Comparison of ENCODE assay signal across 8 cellular contexts in the genomic region with DNA sequence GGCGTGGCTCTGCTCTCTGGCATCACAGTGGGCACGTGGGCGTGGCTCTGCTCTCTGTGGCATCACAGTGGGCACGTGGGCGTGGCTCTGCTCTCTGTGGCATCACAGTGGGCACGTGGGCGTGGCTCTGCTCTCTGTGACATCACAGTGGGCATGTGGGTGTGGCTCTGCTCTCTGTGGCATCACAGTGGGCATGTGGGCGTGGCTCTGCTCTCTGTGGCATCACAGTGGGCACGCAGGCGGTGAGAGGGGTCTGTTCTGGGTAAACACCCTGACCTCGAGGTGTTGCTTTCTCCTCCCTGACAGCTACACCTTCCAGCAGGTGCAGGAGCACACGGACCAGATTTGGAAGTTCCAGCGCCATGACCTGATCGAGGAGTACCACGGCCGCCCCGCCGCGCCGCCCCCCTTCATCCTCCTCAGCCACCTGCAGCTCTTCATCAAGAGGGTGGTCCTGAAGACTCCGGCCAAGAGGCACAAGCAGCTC. TPM values are rescaled to one million over a fixed set of nuclear protein-coding genes. Genes with fewer than 3 reads are reported as not detected.
DNase-seq lines count a peak whose midpoint lies in the region; ATAC-seq and TF ChIP-seq lines count a peak whose summit lies in the region.
"Not testable (repeated sequence)": the region's sequence is repeated elsewhere in the genome, so short reads cannot be mapped to it uniquely, and the experiment has no call there.
"Had no signal": no experiment of that assay in that cellular context is flagged by ENCODE, and none has a peak within 500 bp of the region (broad histone marks: within the 10 kb centered on the region; RNA-seq: fewer than 3 reads in every experiment).

No MANE protein-coding gene starts in this region.

- not testable (repeated sequence) for H3K4me3 ChIP-seq in left lung, mucosa of descending colon, upper lobe of right lung

- H3K27ac Mint-ChIP-seq in activated naive CD4-positive, alpha-beta T cell treated with anti-CD3 and anti-CD28 coated beads, Interleukin-2, amount 10 ng/mL, durations not matched to agents 7 days and 5 days, result not testable (repeated sequence)

- H3K27me3 ChIP-seq in left lung, result peaks cover 0 to 22% of the 10 kb centered on the region in 2 donors
- H3K27me3 ChIP-seq in upper lobe of right lung, result not testable (repeated sequence)

- TF ChIP-seq CTCF in left lung (IDR thresholded peaks at IDR 0.05); mucosa of descending colon (IDR thresholded peaks at IDR 0.05); upper lobe of right lung (IDR thresholded peaks at IDR 0.05): not testable (repeated sequence)

- H3K9me3 ChIP-seq in left lung, mucosa of descending colon, upper lobe of right lung: not testable (repeated sequence)

- H3K36me3 Mint-ChIP-seq in activated naive CD4-positive, alpha-beta T cell treated with anti-CD3 and anti-CD28 coated beads, Interleukin-2, amount 10 ng/mL, durations not matched to agents 7 days and 5 days, result peaks cover 53% of the 10 kb centered on the region

- not testable (repeated sequence) for H3K27me3 Mint-ChIP-seq in activated naive CD4-positive, alpha-beta T cell treated with anti-CD3 and anti-CD28 coated beads, Interleukin-2, amount 10 ng/mL, durations not matched to agents 7 days and 5 days

- not testable (repeated sequence) for H3K4me1 Mint-ChIP-seq in activated naive CD4-positive, alpha-beta T cell treated with anti-CD3 and anti-CD28 coated beads, Interleukin-2, amount 10 ng/mL, durations not matched to agents 7 days and 5 days

- H3K27ac ChIP-seq in left lung, upper lobe of right lung: not testable (repeated sequence)

- CTCF ChIA-PET in activated naive CD4-positive, alpha-beta T cell treated with anti-CD3 and anti-CD28 coated beads, Interleukin-2, amount 10 ng/mL, durations not matched to agents 7 days and 5 days (lab: Charles Lee), result not testable (repeated sequence)

- ATAC-seq in Right ventricle myocardium inferior, left lung, mucosa of descending colon, upper lobe of right lung: not testable (repeated sequence)

- DNase-seq in activated naive CD4-positive, alpha-beta T cell treated with anti-CD3 and anti-CD28 coated beads, Interleukin-2, amount 10 ng/mL, durations not matched to agents 7 days and 5 days, result peak; percentile 5
- DNase-seq in Right ventricle myocardium inferior (ENCODE audit: missing footprints), result peak; percentile 9
- peak; percentile 7 to 35 for DNase-seq in left lung
- peak in 2 of 3 donors; percentile 10 to 32 for DNase-seq in mucosa of descending colon
- peak; percentile 59 for DNase-seq in posterior vena cava (ENCODE audit: low spot score)
- DNase-seq in upper lobe of right lung, result peak; percentile 50

- H3K9me3 Mint-ChIP-seq in activated naive CD4-positive, alpha-beta T cell treated with anti-CD3 and anti-CD28 coated beads, Interleukin-2, amount 10 ng/mL, durations not matched to agents 7 days and 5 days, result not testable (repeated sequence)

- intact Hi-C loops in Right ventricle myocardium inferior (cut with DNase I); mucosa of descending colon (cut with DNase I, micrococcal nuclease); posterior vena cava (cut with DNase I); upper lobe of right lung (cut with DNase I): not testable (repeated sequence)
- intact Hi-C loops in left lung (cut with DNase I), result loop anchor here in 1 of 2 donors (5.0 kb wide), 1 partner anchor 80 kb away; no protein-coding TSS in a partner anchor

- not testable (repeated sequence) for H3K4me1 ChIP-seq in left lung; mucosa of descending colon (ENCODE audit: low read depth); upper lobe of right lung

- H3K4me3 Mint-ChIP-seq in activated naive CD4-positive, alpha-beta T cell treated with anti-CD3 and anti-CD28 coated beads, Interleukin-2, amount 10 ng/mL, durations not matched to agents 7 days and 5 days, result not testable (repeated sequence)

- peaks cover 0 to 74% of the 10 kb centered on the region in 2 donors for H3K36me3 ChIP-seq in left lung
- not testable (repeated sequence) for H3K36me3 ChIP-seq in mucosa of descending colon (ENCODE audit: low read depth); upper lobe of right lung

RNA-seq across cellular contexts. Expression of gene LRRC3, which starts 37.6 kb away (rescaled TPM):
- total RNA-seq in Right ventricle myocardium inferior, result 3.3 TPM
- total RNA-seq in left lung, result 1 to 10 TPM; 2.4 to 5.7 TPM
- 10 to 100 TPM in 1 of 3 donors, 1 to 10 TPM in 2; 2.1 to 17.9 (median 2.7) TPM for total RNA-seq in mucosa of descending colon
- 1 to 10 TPM; 1.5 to 1.8 TPM for total RNA-seq in posterior vena cava
- 3.6 TPM for total RNA-seq in upper lobe of right lung
- total RNA-seq: HFFc6, HT1080 had no signal

Comparison
In these comparisons a context has a peak if more than half of its experiments do, and no peak if none do; other contexts are left out.
1. DNase-seq: peak in every context shown above with its lines; median percentile 59 in posterior vena cava; 50 in upper lobe of right lung; 21 in left lung; 21 in mucosa of descending colon; 9 in Right ventricle myocardium inferior; 5 in activated naive CD4-positive, alpha-beta T cell treated with anti-CD3 and anti-CD28 coated beads, Interleukin-2, amount 10 ng/mL, durations not matched to agents 7 days and 5 days.